Comparison of ENCODE assay signal across 25 cellular contexts in the genomic region with DNA sequence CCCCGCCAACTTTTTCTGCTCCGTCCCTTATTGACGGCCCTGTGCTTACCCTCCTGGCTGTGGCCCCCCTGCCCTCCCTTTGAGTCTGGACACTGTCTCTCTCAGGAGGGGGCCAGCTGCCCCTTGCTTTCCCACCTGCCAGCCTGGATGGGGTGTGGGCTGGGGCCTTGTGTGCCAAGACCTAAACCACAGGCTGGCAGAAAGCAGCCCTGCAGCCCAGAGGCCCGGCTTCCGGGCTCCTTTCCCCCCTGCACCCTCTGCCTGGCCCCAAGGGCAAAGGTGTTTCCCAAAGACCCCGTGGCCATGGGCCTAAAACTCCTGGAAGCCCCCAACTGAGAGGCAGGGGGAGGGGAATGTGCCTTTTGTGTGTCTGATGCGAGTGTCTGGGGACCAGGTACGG.
"Had no signal": no experiment of that assay in that cellular context is flagged by ENCODE, and none has a peak within 500 bp of the region (broad histone marks: within the 10 kb centered on the region; RNA-seq: fewer than 3 reads in every experiment).

No MANE protein-coding gene starts in this region.

- H3K4me2 ChIP-seq: neural progenitor cell had no signal

- FAIRE-seq: colon, endothelial cell of umbilical vein, frontal cortex, islet of Langerhans, urothelium cell line had no signal

- H3K27ac Mint-ChIP-seq: dendritic cell treated with granulocyte-macrophage colony-stimulating factor and Interleukin-4, amounts not matched to agents 40 ng/mL and 50 ng/mL, for 4 days; type B pancreatic cell had no signal

- H3K4me1 ChIP-seq: neural progenitor cell, parathyroid adenoma, thyroid gland had no signal

- H3K4me3 Mint-ChIP-seq: dendritic cell treated with granulocyte-macrophage colony-stimulating factor and Interleukin-4, amounts not matched to agents 40 ng/mL and 50 ng/mL, for 4 days; naive thymus-derived CD8-positive, alpha-beta T cell; neural progenitor cell; type B pancreatic cell had no signal

- H3K27me3 ChIP-seq: heart right ventricle, neural progenitor cell, stomach, thyroid gland had no signal

- H3K9me3 Mint-ChIP-seq: dendritic cell treated with granulocyte-macrophage colony-stimulating factor and Interleukin-4, amounts not matched to agents 40 ng/mL and 50 ng/mL, for 4 days; naive thymus-derived CD8-positive, alpha-beta T cell; neural progenitor cell; type B pancreatic cell had no signal

- H2AFZ ChIP-seq: neural progenitor cell, parathyroid adenoma had no signal

- H3K9me3 ChIP-seq: heart right ventricle, psoas muscle, stomach, thyroid gland had no signal

- ATAC-seq: heart right ventricle; left lobe of liver; naive thymus-derived CD8-positive, alpha-beta T cell; psoas muscle; sciatic nerve had no signal

- H3K27ac ChIP-seq: heart right ventricle, neural progenitor cell, parathyroid adenoma, psoas muscle, thyroid gland had no signal

- DNase-seq: cerebellar nuclear complex; erythroblast; heart right ventricle; hypothalamus; mammary epithelial cell; naive thymus-derived CD8-positive, alpha-beta T cell; occipital lobe; psoas muscle; retina; stimulated activated CD4-positive, alpha-beta T cell treated with anti-CD3 and anti-CD28 coated beads, Interleukin-2, amount 100 ng/mL, for 24 hours; stimulated activated CD4-positive, alpha-beta T cell treated with anti-CD3 and anti-CD28 coated beads, Interleukin-4, amount 100 ng/mL, for 4 hours; stimulated activated naive CD4-positive, alpha-beta T cell; stomach; thyroid gland had no signal

- H3K36me3 Mint-ChIP-seq: naive thymus-derived CD8-positive, alpha-beta T cell; type B pancreatic cell had no signal

- H3K27me3 Mint-ChIP-seq: dendritic cell treated with granulocyte-macrophage colony-stimulating factor and Interleukin-4, amounts not matched to agents 40 ng/mL and 50 ng/mL, for 4 days; naive thymus-derived CD8-positive, alpha-beta T cell; type B pancreatic cell had no signal

- H3K9ac ChIP-seq: neural progenitor cell, parathyroid adenoma had no signal

- H3K79me2 ChIP-seq: parathyroid adenoma had no signal

- H3K4me3 ChIP-seq: heart right ventricle, neural progenitor cell, psoas muscle, stomach, thyroid gland had no signal

- H3K36me3 ChIP-seq: neural progenitor cell, thyroid gland had no signal
